Comparison of ENCODE assay signal across 8 cellular contexts in genomic region chr9:97900738-97901565, GRCh38. TPM values are rescaled to one million over a fixed set of nuclear protein-coding genes. Genes with fewer than 3 reads are reported as not detected.
DNase-seq lines count a peak whose midpoint lies in the region; ATAC-seq and TF ChIP-seq lines count a peak whose summit lies in the region.

No MANE protein-coding gene starts in this region.

- no peaks in the 10 kb centered on the region for H3K4me1 ChIP-seq in SJCRH30

- H3K9me3 Mint-ChIP-seq in activated CD4-positive, alpha-beta T cell treated with anti-CD3 and anti-CD28 coated beads, Interleukin-2, amount 10 ng/mL, durations not matched to agents 7 days and 5 days: no peaks in the 10 kb centered on the region
- H3K9me3 Mint-ChIP-seq in progenitor cell of endocrine pancreas (ENCODE audit: low read depth): no peaks in the 10 kb centered on the region

- POLR2A ChIA-PET in activated CD4-positive, alpha-beta T cell treated with anti-CD3 and anti-CD28 coated beads, Interleukin-2, amount 10 ng/mL, durations not matched to agents 7 days and 5 days (lab: Charles Lee): no interaction called here

- ATAC-seq in HG03460 (IDR thresholded peaks at IDR 0.05; ENCODE audit: unreplicated experiment) (no peak), GM21786 (IDR thresholded peaks at IDR 0.05; ENCODE audit: unreplicated experiment) (no peak)

- peaks cover 43% of the 10 kb centered on the region for H3K36me3 Mint-ChIP-seq in activated CD4-positive, alpha-beta T cell treated with anti-CD3 and anti-CD28 coated beads, Interleukin-2, amount 10 ng/mL, durations not matched to agents 7 days and 5 days (ENCODE audit: low read depth)
- peaks cover 5% of the 10 kb centered on the region for H3K36me3 Mint-ChIP-seq in progenitor cell of endocrine pancreas (ENCODE audit: insufficient read depth)

- H3K27me3 ChIP-seq in SJCRH30: no peaks in the 10 kb centered on the region

- H3K4me3 Mint-ChIP-seq in activated CD4-positive, alpha-beta T cell treated with anti-CD3 and anti-CD28 coated beads, Interleukin-2, amount 10 ng/mL, durations not matched to agents 7 days and 5 days: no peak overlapping the region
- no peak overlapping the region for H3K4me3 Mint-ChIP-seq in progenitor cell of endocrine pancreas (ENCODE audit: low read depth)

- no peaks in the 10 kb centered on the region for H3K27me3 Mint-ChIP-seq in activated CD4-positive, alpha-beta T cell treated with anti-CD3 and anti-CD28 coated beads, Interleukin-2, amount 10 ng/mL, durations not matched to agents 7 days and 5 days
- H3K27me3 Mint-ChIP-seq in progenitor cell of endocrine pancreas: no peaks in the 10 kb centered on the region

- no peaks in the 10 kb centered on the region for H3K9me3 ChIP-seq in SJCRH30 (replicated peaks)

- peaks cover 3% of the 10 kb centered on the region; the same call in 1 of the 2 replicates for H3K36me3 ChIP-seq in SJCRH30

- peaks cover 51% of the 10 kb centered on the region for H3K4me1 Mint-ChIP-seq in activated CD4-positive, alpha-beta T cell treated with anti-CD3 and anti-CD28 coated beads, Interleukin-2, amount 10 ng/mL, durations not matched to agents 7 days and 5 days
- no peaks in the 10 kb centered on the region for H3K4me1 Mint-ChIP-seq in progenitor cell of endocrine pancreas (ENCODE audit: low read depth)

- H3K4me3 ChIP-seq in Jurkat, Clone E6-1 (ENCODE audit: low read length): no peak overlapping the region
- H3K4me3 ChIP-seq in SJCRH30: no peak overlapping the region

- no peak overlapping the region for H3K27ac ChIP-seq in SJCRH30

- TF ChIP-seq CTCF in progenitor cell of endocrine pancreas (IDR thresholded peaks at IDR 0.05; ENCODE audit: unreplicated experiment): peak; percentile 79

- CTCF ChIA-PET in activated CD4-positive, alpha-beta T cell treated with anti-CD3 and anti-CD28 coated beads, Interleukin-2, amount 10 ng/mL, durations not matched to agents 7 days and 5 days (lab: Charles Lee): interaction anchor here (0.9 to 5.4 kb wide), 8 partner anchors 8 to 166 kb away, joined by 3 to 42 read pairs (median 10); partner anchors contain the start of gene TRMO

- peak; percentile 37 for DNase-seq in activated CD4-positive, alpha-beta T cell treated with anti-CD3 and anti-CD28 coated beads, Interleukin-2, amount 10 ng/mL, durations not matched to agents 7 days and 5 days
- no peak for DNase-seq in activated CD4-positive, alpha-beta T cell treated with anti-CD3 and anti-CD28 coated beads, Interleukin-2, amount 50 U/mL, for 1 hour
- peak; percentile 39 for DNase-seq in Jurkat, Clone E6-1 (ENCODE audit: low read depth, low spot score)
- peak; percentile 18 to 73 for DNase-seq in SJCRH30
- DNase-seq in fibroblast of peridontal ligament (ENCODE audit: extremely low read depth): peak; percentile 64
- no peak for DNase-seq in progenitor cell of endocrine pancreas (ENCODE audit: low spot score, unreplicated experiment)

- peak overlapping the region; percentile 72 for H3K27ac Mint-ChIP-seq in activated CD4-positive, alpha-beta T cell treated with anti-CD3 and anti-CD28 coated beads, Interleukin-2, amount 10 ng/mL, durations not matched to agents 7 days and 5 days
- no peak overlapping the region for H3K27ac Mint-ChIP-seq in progenitor cell of endocrine pancreas

RNA-seq across cellular contexts. Expression of gene TRMO, which starts 21.3 kb away (rescaled TPM):
- 10 to 100 TPM; 26.6 to 31.8 TPM for total RNA-seq in activated CD4-positive, alpha-beta T cell treated with anti-CD3 and anti-CD28 coated beads, Interleukin-2, amount 10 ng/mL, durations not matched to agents 7 days and 5 days
- 7.8 TPM for polyA plus RNA-seq in Jurkat, Clone E6-1 (2012; ENCODE audit: insufficient read depth, insufficient read length)
- total RNA-seq in SJCRH30 (2014; rRNA removed; shearing (Covaris generic)): 15.8 and 17.1 TPM in 2 replicates
- total RNA-seq in progenitor cell of endocrine pancreas: 14.2 and 15.6 TPM in 2 replicates

RNA-seq across cellular contexts. Expression of gene HEMGN, which starts 37.0 kb away (rescaled TPM):
- total RNA-seq in activated CD4-positive, alpha-beta T cell treated with anti-CD3 and anti-CD28 coated beads, Interleukin-2, amount 10 ng/mL, durations not matched to agents 7 days and 5 days: 1 to 10 TPM; 2.2 to 2.9 TPM
- 1.1 TPM for polyA plus RNA-seq in Jurkat, Clone E6-1 (2012; ENCODE audit: insufficient read depth, insufficient read length)
- total RNA-seq in SJCRH30 (2014; rRNA removed; shearing (Covaris generic)): not detected in 2 replicates
- not detected in 2 replicates for total RNA-seq in progenitor cell of endocrine pancreas

RNA-seq across cellular contexts. Expression of gene FOXE1, which starts 47.9 kb away (rescaled TPM):
- under 1 TPM in 1 of 2 experiments, not detected in 1; 0.05 TPM for total RNA-seq in activated CD4-positive, alpha-beta T cell treated with anti-CD3 and anti-CD28 coated beads, Interleukin-2, amount 10 ng/mL, durations not matched to agents 7 days and 5 days
- not detected for polyA plus RNA-seq in Jurkat, Clone E6-1 (2012; ENCODE audit: insufficient read depth, insufficient read length)
- not detected in 2 replicates for total RNA-seq in SJCRH30 (2014; rRNA removed; shearing (Covaris generic))
- 0.29 and 0.38 TPM in 2 replicates for total RNA-seq in progenitor cell of endocrine pancreas

Comparison
In these comparisons a context has a peak if more than half of its experiments do, and no peak if none do; other contexts are left out.
1. DNase-seq: peak in activated CD4-positive, alpha-beta T cell treated with anti-CD3 and anti-CD28 coated beads, Interleukin-2, amount 10 ng/mL, durations not matched to agents 7 days and 5 days (single experiment), Jurkat, Clone E6-1 (single experiment), SJCRH30 (2 of 2) and fibroblast of peridontal ligament (single experiment); none in activated CD4-positive, alpha-beta T cell treated with anti-CD3 and anti-CD28 coated beads, Interleukin-2, amount 50 U/mL, for 1 hour (single experiment) and progenitor cell of endocrine pancreas (single experiment).